7 cellular contexts compared by ENCODE assay signal in genomic region chr18:77068890-77069312, GRCh38.
DNase-seq lines count a peak whose midpoint lies in the region; ATAC-seq and TF ChIP-seq lines count a peak whose summit lies in the region.

No MANE protein-coding gene starts in this region.

- H3K4me1 ChIP-seq in GM23338 (ENCODE audit: insufficient read depth): peaks cover 16% of the 10 kb centered on the region
- peaks cover 7% of the 10 kb centered on the region for H3K4me1 ChIP-seq in right cardiac atrium (ENCODE audit: control insufficient read depth, insufficient read depth, low read length)

- TF ChIP-seq CTCF in GM23338 (conservative IDR thresholded peaks at IDR 0.05; ENCODE audit: low read depth in 2 of 2): no peak

- peaks cover 11% of the 10 kb centered on the region; the same call in 2 of the 3 replicates for H3K36me3 Mint-ChIP-seq in GM23338 (ENCODE audit: low read depth)
- H3K36me3 Mint-ChIP-seq in activated CD4-positive, alpha-beta memory T cell treated with anti-CD3 and anti-CD28 coated beads, Interleukin-2, amount 10 ng/mL, durations not matched to agents 7 days and 5 days (ENCODE audit: low read depth): peaks cover 79% of the 10 kb centered on the region
- H3K36me3 Mint-ChIP-seq in stimulated activated naive B cell treated with anti-CD40 and anti-IgM and Interleukin-4, amounts not matched to agents 10 μg/mL and 1 μg/mL and 100 μg/mL, for 72 hours: peaks cover 42 to 57% of the 10 kb centered on the region in 2 donors

- 47% methylated on average over 7 of the region's 7 CpGs for WGBS in right cardiac atrium

- peak overlapping the region; percentile 21; the same call in 1 of the 2 replicates for H3K27ac Mint-ChIP-seq in GM23338
- H3K27ac Mint-ChIP-seq in activated CD4-positive, alpha-beta memory T cell treated with anti-CD3 and anti-CD28 coated beads, Interleukin-2, amount 10 ng/mL, durations not matched to agents 7 days and 5 days: peak overlapping the region; percentile 99
- H3K27ac Mint-ChIP-seq in stimulated activated naive B cell treated with anti-CD40 and anti-IgM and Interleukin-4, amounts not matched to agents 10 μg/mL and 1 μg/mL and 100 μg/mL, for 72 hours: peak overlapping the region; percentile 96

- no peaks in the 10 kb centered on the region for H3K9me3 Mint-ChIP-seq in GM23338
- H3K9me3 Mint-ChIP-seq in activated CD4-positive, alpha-beta memory T cell treated with anti-CD3 and anti-CD28 coated beads, Interleukin-2, amount 10 ng/mL, durations not matched to agents 7 days and 5 days: no peaks in the 10 kb centered on the region
- H3K9me3 Mint-ChIP-seq in stimulated activated naive B cell treated with anti-CD40 and anti-IgM and Interleukin-4, amounts not matched to agents 10 μg/mL and 1 μg/mL and 100 μg/mL, for 72 hours: peaks cover 0 to 1% of the 10 kb centered on the region in 2 donors

- no peak overlapping the region for H3K4me3 Mint-ChIP-seq in GM23338
- H3K4me3 Mint-ChIP-seq in activated CD4-positive, alpha-beta memory T cell treated with anti-CD3 and anti-CD28 coated beads, Interleukin-2, amount 10 ng/mL, durations not matched to agents 7 days and 5 days: peak overlapping the region; percentile 53
- peak overlapping the region; percentile 6 to 74 for H3K4me3 Mint-ChIP-seq in stimulated activated naive B cell treated with anti-CD40 and anti-IgM and Interleukin-4, amounts not matched to agents 10 μg/mL and 1 μg/mL and 100 μg/mL, for 72 hours

- no peaks in the 10 kb centered on the region for H3F3A ChIP-seq in GM23338 (replicated peaks; ENCODE audit: low read depth)

- no peaks in the 10 kb centered on the region for H3K27me3 Mint-ChIP-seq in GM23338 (ENCODE audit: insufficient read depth, low read depth, poor library complexity)
- no peaks in the 10 kb centered on the region for H3K27me3 Mint-ChIP-seq in activated CD4-positive, alpha-beta memory T cell treated with anti-CD3 and anti-CD28 coated beads, Interleukin-2, amount 10 ng/mL, durations not matched to agents 7 days and 5 days
- no peaks in the 10 kb centered on the region for H3K27me3 Mint-ChIP-seq in stimulated activated naive B cell treated with anti-CD40 and anti-IgM and Interleukin-4, amounts not matched to agents 10 μg/mL and 1 μg/mL and 100 μg/mL, for 72 hours

- H3K79me2 ChIP-seq in GM23338 (replicated peaks; ENCODE audit: insufficient read depth): no peaks in the 10 kb centered on the region

- no peaks in the 10 kb centered on the region for H3K36me3 ChIP-seq in GM23338 (ENCODE audit: insufficient read depth)

- H3K4me1 Mint-ChIP-seq in GM23338: peaks cover 24% of the 10 kb centered on the region
- peaks cover 99% of the 10 kb centered on the region for H3K4me1 Mint-ChIP-seq in activated CD4-positive, alpha-beta memory T cell treated with anti-CD3 and anti-CD28 coated beads, Interleukin-2, amount 10 ng/mL, durations not matched to agents 7 days and 5 days
- peaks cover 52 to 83% of the 10 kb centered on the region in 2 donors for H3K4me1 Mint-ChIP-seq in stimulated activated naive B cell treated with anti-CD40 and anti-IgM and Interleukin-4, amounts not matched to agents 10 μg/mL and 1 μg/mL and 100 μg/mL, for 72 hours

- CTCF ChIA-PET in activated CD4-positive, alpha-beta memory T cell treated with anti-CD3 and anti-CD28 coated beads, Interleukin-2, amount 10 ng/mL, durations not matched to agents 7 days and 5 days (lab: Charles Lee): interaction anchor here (0.7 to 7.0 kb wide), 8 partner anchors 14 to 143 kb away, joined by 3 to 49 read pairs (median 6); no protein-coding TSS in a partner anchor

- peak; percentile 55 for ATAC-seq in GM23338
- ATAC-seq in right cardiac atrium: no peak
- no peak for ATAC-seq in stimulated activated naive B cell treated with anti-CD40 and anti-IgM and Interleukin-4, amounts not matched to agents 10 μg/mL and 1 μg/mL and 100 μg/mL, for 72 hours (replicated peaks)
- ATAC-seq in HG03439 (IDR thresholded peaks at IDR 0.05; ENCODE audit: unreplicated experiment): no peak

- no peaks in the 10 kb centered on the region for H3K9me2 ChIP-seq in GM23338 (ENCODE audit: insufficient read depth)

- H3K9me3 ChIP-seq in right cardiac atrium (ENCODE audit: control insufficient read depth, low read length): no peaks in the 10 kb centered on the region

- H3K27ac ChIP-seq in GM23338 (ENCODE audit: low read depth): 0 out of 2 replicates have a peak overlapping the region, but pooled peaks have one; percentile 21
- H3K27ac ChIP-seq in right cardiac atrium (ENCODE audit: low read length): peak overlapping the region; percentile 64

- DNase-seq in GM23338 (ENCODE audit: low spot score) (no peak), right cardiac atrium (peak in 1 of 3 donors; percentile 62), DMS153 (lab: John Stamatoyannopoulos, UW) (no peak), RPMI8226 (no peak)
- DNase-seq in activated CD4-positive, alpha-beta memory T cell treated with anti-CD3 and anti-CD28 coated beads, Interleukin-2, amount 10 ng/mL, durations not matched to agents 7 days and 5 days: no peak
- DNase-seq in stimulated activated naive B cell treated with anti-CD40 and anti-IgM and Interleukin-4, amounts not matched to agents 10 μg/mL and 1 μg/mL and 100 μg/mL, for 72 hours: no peak

- H2AFZ ChIP-seq in GM23338: no peak overlapping the region

- H3K4me3 ChIP-seq in GM23338 (no peak overlapping the region), right cardiac atrium (ENCODE audit: low read length) (no peak overlapping the region)

- peaks cover 3% of the 10 kb centered on the region; the same call in 1 of the 2 replicates for H4K20me1 ChIP-seq in GM23338 (replicated peaks; ENCODE audit: insufficient read depth)

- intact Hi-C loops in right cardiac atrium (cut with DNase I): loop anchor here in 1 of 4 donors (5.0 kb wide), 1 partner anchor 63 kb away; the partner anchor contains the start of gene MBP

- POLR2A ChIA-PET in activated CD4-positive, alpha-beta memory T cell treated with anti-CD3 and anti-CD28 coated beads, Interleukin-2, amount 10 ng/mL, durations not matched to agents 7 days and 5 days (lab: Charles Lee): interaction anchor here (1.0 to 15.2 kb wide), 10 partner anchors 12 to 248 kb away, joined by 3 to 437 read pairs (median 4); partner anchors contain the start of gene MBP

- H3K27me3 ChIP-seq in GM23338 (ENCODE audit: insufficient read depth): no peaks in the 10 kb centered on the region
- H3K27me3 ChIP-seq in right cardiac atrium (ENCODE audit: control insufficient read depth, insufficient read depth): no peaks in the 10 kb centered on the region

- H3K4me2 ChIP-seq in GM23338: no peak overlapping the region; the same call in 1 of the 2 replicates

TF ChIP-seq in GM23338, 12 proteins besides CTCF, POLR2A, EP300 and RAD21 (continues in another document):
- no peak for TF ChIP-seq JUNB (IDR thresholded peaks at IDR 0.05; ENCODE audit: unreplicated experiment)
- no peak for TF ChIP-seq EZH2 (IDR thresholded peaks at IDR 0.05; ENCODE audit: low read depth, unreplicated experiment)
- TF ChIP-seq ZNF331 (CRISPR knock-in tag; IDR thresholded peaks at IDR 0.05; ENCODE audit: low read depth): no peak
- no peak for TF ChIP-seq ZNF114 (CRISPR knock-in tag; IDR thresholded peaks at IDR 0.05)
- TF ChIP-seq STAT1 (IDR thresholded peaks at IDR 0.05; ENCODE audit: unreplicated experiment): no peak
- TF ChIP-seq REST (IDR thresholded peaks at IDR 0.05; ENCODE audit: unreplicated experiment): no peak

Comparison
In these comparisons a context has a peak if more than half of its experiments do, and no peak if none do; other contexts are left out.
1. H3K27ac Mint-ChIP-seq: peak in every context shown above with its lines; median percentile 99 in activated CD4-positive, alpha-beta memory T cell treated with anti-CD3 and anti-CD28 coated beads, Interleukin-2, amount 10 ng/mL, durations not matched to agents 7 days and 5 days; 96 in stimulated activated naive B cell treated with anti-CD40 and anti-IgM and Interleukin-4, amounts not matched to agents 10 μg/mL and 1 μg/mL and 100 μg/mL, for 72 hours; 21 in GM23338.